Comparison of ENCODE assay signal across 27 cellular contexts in genomic region chr17:61594294-61594825, GRCh38. TPM values are rescaled to one million over a fixed set of nuclear protein-coding genes. Genes with fewer than 3 reads are reported as not detected.
DNase-seq lines count a peak whose midpoint lies in the region; ATAC-seq, FAIRE-seq and TF ChIP-seq lines count a peak whose summit lies in the region.
"Had no signal": no experiment of that assay in that cellular context is flagged by ENCODE, and none has a peak within 500 bp of the region (broad histone marks: within the 10 kb centered on the region; RNA-seq: fewer than 3 reads in every experiment).

No MANE protein-coding gene starts in this region.

- in situ Hi-C loops in IMR-90 (cut with MboI; ENCODE audit: low sequenced_read_pairs): no loop called here

- DNase-seq in SIG-M5 treated with dmso at 0.1 percent for 504 hours (lab: John Stamatoyannopoulos, UW; ENCODE audit: unreplicated experiment) (peak; percentile 75), SIG-M5 (lab: John Stamatoyannopoulos, UW) (no peak), IMR-90 (no peak), RCC 7860 (ENCODE audit: low spot score) (peak; percentile 18), epithelial cell of esophagus (ENCODE audit: low read depth) (peak; percentile 54), activated gamma-delta T cell (lab: John Stamatoyannopoulos, UW) (no peak)
- DNase-seq: activated CD8-positive, alpha-beta memory T cell treated with anti-CD3 and anti-CD28 coated beads for 24 hours; activated naive CD4-positive, alpha-beta T cell; activated T-cell treated with anti-CD3 and anti-CD28 coated beads, Interleukin-2, amount 50 U/mL, for 1 hour; CD8-positive, alpha-beta T cell; DMS53; H9; MM.1S; NCI-H510A; ovary; stimulated activated CD4-positive, alpha-beta T cell treated with anti-CD3 and anti-CD28 coated beads, Interleukin-2, amount 100 ng/mL, for 48 hours; T1000 had no signal

- no peak overlapping the region for H2BK20ac ChIP-seq in IMR-90 (ENCODE audit: low read depth, low read length)

- no peak overlapping the region for H2BK120ac ChIP-seq in IMR-90 (ENCODE audit: low read depth, low read length)

- intact Hi-C loops in IMR-90 (cut with micrococcal nuclease): no loop called here

- TF ChIP-seq RAD21 in IMR-90 (IDR thresholded peaks at IDR 0.05; ENCODE audit: low read length): no peak

- no peak overlapping the region for H4K8ac ChIP-seq in IMR-90 (ENCODE audit: low read depth in 2 of 2, low read length in 2 of 2)

- H3K9ac ChIP-seq in IMR-90 (ENCODE audit: low read depth, low read length): no peak overlapping the region

- H4K5ac ChIP-seq in IMR-90 (ENCODE audit: low read depth, low read length): no peak overlapping the region

- no peaks in the 10 kb centered on the region for H3K9me1 ChIP-seq in IMR-90 (ENCODE audit: insufficient read depth, low read length)

- H3K4me3 ChIP-seq in IMR-90 (ENCODE audit: insufficient read depth, low read depth, low read length) (no peak overlapping the region), epithelial cell of esophagus (ENCODE audit: low read length) (no peak overlapping the region)
- H3K4me3 ChIP-seq: ovary had no signal

- H3K36me3 ChIP-seq in IMR-90 (ENCODE audit: control insufficient read depth, insufficient read depth, low read length): no peaks in the 10 kb centered on the region
- H3K36me3 ChIP-seq: ovary had no signal

- no peak overlapping the region for H3K27ac ChIP-seq in IMR-90 (ENCODE audit: insufficient read depth, low read length)
- H3K27ac ChIP-seq: ovary had no signal

- H2BK5ac ChIP-seq in IMR-90 (ENCODE audit: low read depth, low read length, poor library complexity, severe bottlenecking): no peak overlapping the region

- H3K4ac ChIP-seq in IMR-90 (ENCODE audit: low read depth, low read length): no peak overlapping the region

- POLR2A ChIA-PET in IMR-90 (lab: Charles Lee; ENCODE audit: unreplicated experiment): no interaction called here

- H3K56ac ChIP-seq in IMR-90 (ENCODE audit: extremely low read depth, insufficient read depth, low read length): no peak overlapping the region

- ATAC-seq in IMR-90 (ENCODE audit: low read depth): no peak
- ATAC-seq in HG02571 (IDR thresholded peaks at IDR 0.05; ENCODE audit: unreplicated experiment): no peak
- ATAC-seq in HG03108 (IDR thresholded peaks at IDR 0.05; ENCODE audit: unreplicated experiment): no peak
- ATAC-seq: CD8-positive, alpha-beta T cell; stimulated activated memory B cell treated with anti-CD40 and anti-IgM and Interleukin-4, amounts not matched to agents 10 μg/mL and 1 μg/mL and 100 μg/mL, for 72 hours had no signal

- no peak overlapping the region for H3K14ac ChIP-seq in IMR-90 (replicated peaks; ENCODE audit: low read depth, low read length)

- peak; percentile 51 for FAIRE-seq in RCC 7860 (lab: Jason Lieb, UNC)
- FAIRE-seq: keratinocyte had no signal

- no peak overlapping the region for H4K91ac ChIP-seq in IMR-90 (ENCODE audit: insufficient read depth, low read depth, low read length)

- no peaks in the 10 kb centered on the region for H3K79me1 ChIP-seq in IMR-90 (ENCODE audit: low read depth in 1 of 2, low read length in 2 of 2)

- no peak overlapping the region for H2BK15ac ChIP-seq in IMR-90 (ENCODE audit: low read depth, low read length)

- H3K27me3 ChIP-seq in IMR-90 (ENCODE audit: control insufficient read depth, insufficient read depth, low read length): peaks cover 45% of the 10 kb centered on the region
- H3K27me3 ChIP-seq: ovary had no signal

- no peaks in the 10 kb centered on the region for H3K9me3 ChIP-seq in IMR-90 (ENCODE audit: control insufficient read depth, insufficient read depth, low read length)
- H3K9me3 ChIP-seq: ovary had no signal

- no CpG with 5 or more reads among the region's 5 CpGs for WGBS in IMR-90 (ENCODE audit: extremely low coverage in 2 of 2, insufficient read length in 1 of 2), 2 experiments

- H3K4me2 ChIP-seq in IMR-90 (ENCODE audit: low read depth, low read length): no peak overlapping the region

- TF ChIP-seq POLR2A in IMR-90 (IDR thresholded peaks at IDR 0.05; ENCODE audit: low read depth, low read length): no peak

- no peak overlapping the region for H2AK9ac ChIP-seq in IMR-90 (replicated peaks; ENCODE audit: low read depth, low read length, poor library complexity)

- H3K18ac ChIP-seq in IMR-90 (ENCODE audit: low read depth, low read length): no peak overlapping the region

- TF ChIP-seq CTCF in IMR-90 (conservative IDR thresholded peaks at IDR 0.05; ENCODE audit: low read depth, low read length) (no peak), epithelial cell of esophagus (IDR thresholded peaks at IDR 0.05; ENCODE audit: insufficient read depth, low read depth, low read length, missing control alignments) (no peak)

- BruUV-seq in IMR-90 (replicated peaks; lab: Mats Ljungman, UMichigan): no TSS peak

- dilution Hi-C loops in IMR-90 (cut with HindIII; ENCODE audit: low sequenced_read_pairs, unreplicated experiment): no loop called here

- H2AFZ ChIP-seq in IMR-90 (replicated peaks; ENCODE audit: low read length, poor library complexity): no peak overlapping the region

- H3K4me1 ChIP-seq in IMR-90 (ENCODE audit: control insufficient read depth, insufficient read depth, low read length): no peaks in the 10 kb centered on the region

- H4K20me1 ChIP-seq in IMR-90 (ENCODE audit: insufficient read depth, low read length): no peaks in the 10 kb centered on the region

- CTCF ChIA-PET in IMR-90 (lab: Yijun Ruan, JAX): no interaction called here

- no peak overlapping the region for H3K23ac ChIP-seq in IMR-90 (ENCODE audit: low read depth, low read length)

- no peak overlapping the region for H2AK5ac ChIP-seq in IMR-90 (ENCODE audit: low read depth, low read length)

TF ChIP-seq in IMR-90, 13 proteins besides CTCF, POLR2A, EP300 and RAD21:
- TF ChIP-seq ELK1 (IDR thresholded peaks at IDR 0.05; ENCODE audit: borderline replicate concordance, low read depth, low read length) (no peak), CEBPB (IDR thresholded peaks at IDR 0.05; ENCODE audit: low read depth, low read length) (peak; percentile 34; the same call in 1 of the 2 replicates)

RNA-seq across cellular contexts. Expression of gene NACA2, which starts 3.3 kb away (rescaled TPM):
- total RNA-seq in IMR-90 (2012; rRNA removed): not detected in 2 replicates
- polyA plus RNA-seq in IMR-90 (2012; rRNA removed): not detected in 2 replicates
- not detected in 2 replicates for polyA plus RNA-seq in IMR-90 (2012; cell fraction: cytosol; rRNA removed)
- not detected in 2 replicates for polyA plus RNA-seq in IMR-90 (2012; cell fraction: nucleus; rRNA removed; ENCODE audit: low replicate concordance)
- total RNA-seq: A172, cardiac septum, glomerular endothelial cell, H9, lower leg skin, ovary, temporal lobe, urinary bladder had no signal
- polyA plus RNA-seq: ovary, urinary bladder had no signal

Comparison
In these comparisons a context has a peak if more than half of its experiments do, and no peak if none do; other contexts are left out.
1. DNase-seq: peak in SIG-M5 treated with dmso at 0.1 percent for 504 hours (single experiment), RCC 7860 (single experiment) and epithelial cell of esophagus (single experiment); none in SIG-M5 (single experiment), IMR-90 (single experiment) and activated gamma-delta T cell (single experiment).